In the genomic region with DNA sequence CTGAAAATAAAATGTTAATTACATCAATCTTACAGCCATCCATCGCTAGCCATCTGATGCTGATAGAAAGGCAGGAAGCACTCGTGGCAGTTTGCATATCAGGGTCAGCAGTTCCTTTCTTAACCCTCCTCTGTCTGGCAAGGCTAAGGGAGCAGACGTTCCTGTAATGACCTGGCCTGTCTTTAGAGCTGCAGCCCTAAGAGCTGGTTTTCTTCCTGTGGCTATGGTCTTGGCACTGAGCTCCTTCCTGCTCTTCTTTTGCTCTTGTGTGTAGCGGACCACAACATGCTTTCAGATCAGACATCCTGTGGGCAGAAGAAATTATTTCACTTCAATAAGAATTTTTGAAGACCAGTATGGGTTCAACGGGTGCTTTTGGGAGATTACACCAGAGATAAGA, we compare ENCODE assay signal across 14 cellular contexts.
DNase-seq lines count a peak whose midpoint lies in the region; ATAC-seq and TF ChIP-seq lines count a peak whose summit lies in the region.
"Had no signal": no experiment of that assay in that cellular context is flagged by ENCODE, and none has a peak within 500 bp of the region (broad histone marks: within the 10 kb centered on the region; RNA-seq: fewer than 3 reads in every experiment).

No MANE protein-coding gene starts in this region.

- H3K4me1 ChIP-seq in Karpas-422 (ENCODE audit: low read length) (peaks cover 71% of the 10 kb centered on the region), testis (no peaks in the 10 kb centered on the region)
- H3K4me1 ChIP-seq: prostate gland had no signal

- H3K36me3 ChIP-seq in Karpas-422 (ENCODE audit: insufficient read depth, low read length) = no peaks in the 10 kb centered on the region
- H3K36me3 ChIP-seq in testis (ENCODE audit: low read depth, missing control alignments) = no peaks in the 10 kb centered on the region
- H3K36me3 ChIP-seq: prostate gland had no signal

- no peak overlapping the region for H3K4me3 Mint-ChIP-seq in HFFc6

- 53 to 60% methylated on average over 5 of the region's 5 CpGs for whole genome bisulfite sequencing in testis, 2 donors

- no peak overlapping the region for H2AFZ ChIP-seq in Karpas-422 (ENCODE audit: low read length)

- H3K9me2 ChIP-seq in Karpas-422 (replicated peaks; ENCODE audit: insufficient read depth, low read length) = no peaks in the 10 kb centered on the region

- H3K9me3 ChIP-seq in Karpas-422 (ENCODE audit: low read length) (no peaks in the 10 kb centered on the region), testis (no peaks in the 10 kb centered on the region)
- H3K9me3 ChIP-seq: prostate gland had no signal

- peaks cover 6% of the 10 kb centered on the region; the same call in 1 of the 2 replicates for H3K4me1 Mint-ChIP-seq in HFFc6 (ENCODE audit: low read depth)

- H3K4me3 ChIP-seq in GM12865 (ENCODE audit: low read depth, low read length) = no peak overlapping the region
- peak overlapping the region; percentile 34; the same call in 1 of the 2 replicates for H3K4me3 ChIP-seq in Karpas-422 (ENCODE audit: low read length)
- H3K4me3 ChIP-seq in testis = no peak overlapping the region
- H3K4me3 ChIP-seq: prostate gland had no signal

- TF ChIP-seq POLR2A in testis (IDR thresholded peaks at IDR 0.05) = no peak

- H3K4me2 ChIP-seq in Karpas-422 (ENCODE audit: low read depth, low read length, poor library complexity, severe bottlenecking) = peak overlapping the region; percentile 64

- H3K27me3 ChIP-seq in Karpas-422 (ENCODE audit: low read length) (no peaks in the 10 kb centered on the region), testis (no peaks in the 10 kb centered on the region)

- H3K36me3 Mint-ChIP-seq in HFFc6 (ENCODE audit: low read depth) = no peaks in the 10 kb centered on the region

- peak; percentile 55 for ATAC-seq in GM21390 (IDR thresholded peaks at IDR 0.05; ENCODE audit: unreplicated experiment)
- no peak for ATAC-seq in activated CD4-positive, CD25-positive, alpha-beta regulatory T cell treated with anti-CD3 and anti-CD28 coated beads, Interleukin-2, amount 50 U/mL, for 24 hours
- ATAC-seq: stimulated activated naive CD8-positive, alpha-beta T cell treated with anti-CD3 and anti-CD28 coated beads, Interleukin-15, Interleukin-2, amounts not matched to agents 100 U/mL and 50 U/mL, for 24 hours had no signal

- no peaks in the 10 kb centered on the region for H3K9me3 Mint-ChIP-seq in HFFc6
- H3K9me3 Mint-ChIP-seq: activated T-helper 2 cell treated with anti-CD3 and anti-CD28 coated beads, Interferon-gamma antibody, Interleukin-2, Interleukin-4, amounts not matched to agents 10 μg/mL and 5 μg/mL and 100 μg/mL, durations not matched to agents 14 hours and 24 hours and 36 hours had no signal

- H4K20me1 ChIP-seq in Karpas-422 (ENCODE audit: insufficient read depth, low read depth, low read length) = no peaks in the 10 kb centered on the region

- H3K27me3 Mint-ChIP-seq in HFFc6 (ENCODE audit: insufficient read depth) = peaks cover 31% of the 10 kb centered on the region

- TF ChIP-seq CTCF in GM12865 (IDR thresholded peaks at IDR 0.05; ENCODE audit: insufficient read depth, low read depth, low read length, missing control alignments) (no peak), testis (IDR thresholded peaks at IDR 0.05) (no peak), HFFc6 (IDR thresholded peaks at IDR 0.05) (no peak)

- H3K79me2 ChIP-seq in Karpas-422 (ENCODE audit: low read length) = no peaks in the 10 kb centered on the region

- peak; percentile 81 for DNase-seq in GM12865 (ENCODE audit: low read depth)
- peak; percentile 93 for DNase-seq in Karpas-422
- DNase-seq in left kidney (ENCODE audit: low read depth, low spot score) = peak; percentile 14
- no peak for DNase-seq in activated gamma-delta T cell treated with Interleukin-2 at 50 U/mL for 16 hours
- no peak for DNase-seq in testis
- no peak for DNase-seq in HFFc6
- DNase-seq: NCI-H146; NCI-H82; stimulated activated CD4-positive, alpha-beta T cell treated with anti-CD3 and anti-CD28 coated beads, Interleukin-2, amount 100 ng/mL, for 24 hours; stimulated activated naive CD8-positive, alpha-beta T cell treated with anti-CD3 and anti-CD28 coated beads, Interleukin-15, Interleukin-2, amounts not matched to agents 100 U/mL and 50 U/mL, for 24 hours had no signal

- intact Hi-C loops in testis (cut with DNase I; ENCODE audit: low total_unique reads) = no loop called here

- H3K27ac Mint-ChIP-seq in HFFc6 = no peak overlapping the region
- H3K27ac Mint-ChIP-seq: activated T-helper 2 cell treated with anti-CD3 and anti-CD28 coated beads, Interferon-gamma antibody, Interleukin-2, Interleukin-4, amounts not matched to agents 10 μg/mL and 5 μg/mL and 100 μg/mL, durations not matched to agents 14 hours and 24 hours and 36 hours had no signal

- H3K9ac ChIP-seq in Karpas-422 (ENCODE audit: low read length) = peak overlapping the region; percentile 58

- H3K27ac ChIP-seq in Karpas-422 (ENCODE audit: low read length) (peak overlapping the region; percentile 92), testis (no peak overlapping the region)
- H3K27ac ChIP-seq: prostate gland had no signal

Comparison
In these comparisons a context has a peak if more than half of its experiments do, and no peak if none do; other contexts are left out.
1. DNase-seq: peak in GM12865 (single experiment), Karpas-422 (single experiment) and left kidney (single experiment); none in activated gamma-delta T cell treated with Interleukin-2 at 50 U/mL for 16 hours (single experiment), testis (single experiment) and HFFc6 (single experiment).